8 cellular contexts compared by ENCODE assay signal in the genomic region with DNA sequence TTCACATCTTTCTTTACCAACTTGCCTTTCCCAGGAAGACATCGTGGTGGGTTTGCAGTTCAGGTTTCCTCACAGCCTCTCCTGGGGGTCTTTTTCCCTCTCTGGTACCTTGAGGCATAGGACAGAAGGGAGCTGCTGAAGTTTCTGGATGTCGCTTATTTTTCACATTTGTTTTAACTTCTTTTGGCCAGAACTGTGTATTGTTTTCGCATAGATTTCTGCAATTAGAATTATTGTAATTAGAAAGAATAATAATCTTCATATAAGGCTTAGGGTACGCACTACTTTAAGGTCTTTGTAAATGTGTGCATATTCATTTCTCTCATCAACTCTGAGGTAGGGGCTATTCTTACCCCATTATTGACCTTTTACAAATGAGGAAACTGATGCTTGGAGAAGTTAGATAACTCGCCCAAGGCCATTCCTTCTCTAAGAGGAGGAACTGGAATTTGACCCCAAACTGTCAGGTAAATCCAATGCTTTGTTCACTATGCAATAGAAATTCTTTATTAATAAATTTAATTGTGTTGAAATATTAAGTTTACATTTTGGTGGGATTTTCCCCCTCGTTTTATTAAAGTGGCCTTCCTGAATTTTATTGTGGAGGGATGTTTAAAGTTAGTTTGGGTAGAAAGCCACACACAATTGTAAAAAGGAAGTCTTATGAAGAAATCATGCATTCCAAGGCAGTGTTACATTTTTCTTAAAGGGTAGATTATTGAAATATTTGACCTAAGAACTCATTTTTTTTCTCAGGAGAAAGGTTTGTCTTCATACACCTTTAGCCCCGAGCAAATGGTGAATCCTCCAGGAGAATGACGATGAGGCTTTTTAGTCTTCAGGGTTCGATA. TPM values are rescaled to one million over a fixed set of nuclear protein-coding genes. Genes with fewer than 3 reads are reported as not detected.
DNase-seq lines count a peak whose midpoint lies in the region; ATAC-seq and TF ChIP-seq lines count a peak whose summit lies in the region.

No MANE protein-coding gene starts in this region.

- H2AFZ ChIP-seq in neuron (ENCODE audit: low read depth, low read length), result peak overlapping the region; percentile 81

- H3K4me3 ChIP-seq in duodenal mucosa (ENCODE audit: low read depth in 1 of 2, low read length in 2 of 2) (peak overlapping the region; percentile 78 to 82), neuron (ENCODE audit: low read length) (peak overlapping the region; percentile 69)

- no peaks in the 10 kb centered on the region for H3K9me3 ChIP-seq in CD4-positive, alpha-beta T cell (ENCODE audit: control insufficient read depth, low read length)
- H3K9me3 ChIP-seq in duodenal mucosa (ENCODE audit: control insufficient read depth in 1 of 2, low read length in 2 of 2) (no peaks in the 10 kb centered on the region), neuron (ENCODE audit: low read length) (no peaks in the 10 kb centered on the region)

- POLR2A ChIA-PET in CD4-positive, alpha-beta T cell (lab: Charles Lee), result interaction anchor here (0.7 to 4.9 kb wide), 15 partner anchors 10 to 394 kb away, joined by 3 to 60 read pairs (median 4); partner anchors contain the start of genes SLC38A1 and SLC38A2

- ATAC-seq in CD4-positive, alpha-beta T cell (ENCODE audit: poor library complexity), result no peak

- H3K4me1 ChIP-seq in duodenal mucosa (ENCODE audit: control insufficient read depth in 1 of 2, insufficient read depth in 2 of 2, low read length in 2 of 2) (peaks cover 36 to 49% of the 10 kb centered on the region in 2 donors), neuron (ENCODE audit: insufficient read depth, low read length) (peaks cover 3% of the 10 kb centered on the region)

- H3K27ac Mint-ChIP-seq in CD4-positive, alpha-beta T cell, result peak overlapping the region; percentile 99

- intact Hi-C loops in CD4-positive, alpha-beta T cell (cut with DNase I, micrococcal nuclease), result loop anchor here in 1 of 2 experiments (5.0 kb wide), 2 partner anchors 43 to 392 kb away; partner anchors contain the start of gene SCAF11

- H3K36me3 ChIP-seq in duodenal mucosa (ENCODE audit: control insufficient read depth in 1 of 2, insufficient read depth in 2 of 2, low read length in 2 of 2), result no peaks in the 10 kb centered on the region
- H3K36me3 ChIP-seq in neuron (ENCODE audit: insufficient read depth, low read length), result no peaks in the 10 kb centered on the region

- peaks cover 55% of the 10 kb centered on the region for H3K4me1 Mint-ChIP-seq in CD4-positive, alpha-beta T cell (ENCODE audit: low read depth)

- no peaks in the 10 kb centered on the region for H3K27me3 ChIP-seq in CD4-positive, alpha-beta T cell (ENCODE audit: control insufficient read depth, insufficient read depth, low read length)
- H3K27me3 ChIP-seq in duodenal mucosa (ENCODE audit: control insufficient read depth in 1 of 2, insufficient read depth in 2 of 2, low read length in 2 of 2) (no peaks in the 10 kb centered on the region), neuron (ENCODE audit: insufficient read depth, low read length) (no peaks in the 10 kb centered on the region)

- H3K9ac ChIP-seq in duodenal mucosa (ENCODE audit: low read depth in 1 of 2, low read length in 2 of 2), result peak overlapping the region; percentile 91 to 95

- no peaks in the 10 kb centered on the region for H3K9me3 Mint-ChIP-seq in CD4-positive, alpha-beta T cell

- no peak for DNase-seq in CD4-positive, alpha-beta T cell
- DNase-seq in MV-4-11 (lab: John Stamatoyannopoulos, UW) (peak; percentile 25), germinal center (ENCODE audit: low spot score) (no peak), DMS79 (lab: John Stamatoyannopoulos, UW) (no peak), SKM-1 treated with dmso at 0.1 percent for 144 hours (lab: John Stamatoyannopoulos, UW; ENCODE audit: unreplicated experiment) (no peak)
- no peak for DNase-seq in activated CD4-positive, CD25-positive, alpha-beta regulatory T cell (lab: John Stamatoyannopoulos, UW)

- H3K27me3 Mint-ChIP-seq in CD4-positive, alpha-beta T cell, result no peaks in the 10 kb centered on the region

- H3K27ac ChIP-seq in CD4-positive, alpha-beta T cell (ENCODE audit: low read depth, low read length), result peak overlapping the region; percentile 83
- peak overlapping the region; percentile 99 for H3K27ac ChIP-seq in duodenal mucosa (ENCODE audit: low read depth, low read length)

- no peak for TF ChIP-seq CTCF in CD4-positive, alpha-beta T cell (IDR thresholded peaks at IDR 0.05)

- H3K4me3 Mint-ChIP-seq in CD4-positive, alpha-beta T cell, result peak overlapping the region; percentile 93

- CTCF ChIA-PET in CD4-positive, alpha-beta T cell (lab: Charles Lee), result interaction anchor here (1.1 to 1.6 kb wide), 3 partner anchors 10 to 291 kb away, joined by 3 to 5 read pairs (median 3); no protein-coding TSS in a partner anchor

- peaks cover 14% of the 10 kb centered on the region for H3K36me3 Mint-ChIP-seq in CD4-positive, alpha-beta T cell (ENCODE audit: low read depth)

RNA-seq across cellular contexts. Expression of gene SLC38A2, which starts 12.1 kb away (rescaled TPM):
- 100 to 1,000 TPM; 213 to 222 TPM for total RNA-seq in CD4-positive, alpha-beta T cell
